ENCODE assay signal across 28 cellular contexts in the genomic region with DNA sequence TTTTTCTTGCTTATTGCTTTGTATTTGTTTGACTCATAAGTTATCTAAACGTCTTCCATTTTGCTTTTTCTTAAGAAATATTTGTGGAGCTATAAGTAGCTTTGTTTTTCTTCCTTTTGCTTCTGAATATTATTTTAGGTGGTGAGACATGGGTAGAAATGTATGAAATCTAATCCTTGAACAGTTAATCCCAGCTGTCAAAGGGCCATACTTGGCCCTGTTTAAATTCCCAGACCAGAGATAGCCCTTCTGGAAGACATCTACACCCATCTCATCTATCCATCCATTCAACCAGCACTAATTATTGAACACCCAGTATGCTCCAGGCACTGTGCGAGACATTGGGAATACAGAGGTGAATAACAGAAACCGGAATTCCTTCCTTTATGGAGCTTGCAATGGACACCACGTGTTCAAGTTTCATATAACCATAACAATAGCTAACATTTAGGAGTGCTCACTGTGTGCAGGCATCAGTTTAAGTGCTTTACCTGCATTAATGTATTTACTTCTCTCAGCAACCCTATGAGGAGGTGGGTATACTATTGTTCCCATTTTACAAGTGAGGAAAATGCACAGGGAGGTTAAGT. TPM values are rescaled to one million over a fixed set of nuclear protein-coding genes. Genes with fewer than 3 reads are reported as not detected.
"Had no signal": no experiment of that assay in that cellular context is flagged by ENCODE, and none has a peak within 500 bp of the region (broad histone marks: within the 10 kb centered on the region; RNA-seq: fewer than 3 reads in every experiment).

No MANE protein-coding gene starts in this region.

- ATAC-seq: heart right ventricle; left cardiac atrium; left lung; mucosa of descending colon; natural killer cell treated with Interleukin-12 subunit alpha and Interleukin-12 subunit beta and Interleukin-15 and Interleukin-18, amount 100 ng/mL, for 72 hours; pancreas; sciatic nerve; stimulated activated effector memory CD8-positive, alpha-beta T cell treated with anti-CD3 and anti-CD28 coated beads, Interleukin-12 subunit alpha, Interleukin-12 subunit beta, amount 100 ng/mL, for 72 hours had no signal

- H3K4me3 ChIP-seq: colonic mucosa, esophagus muscularis mucosa, heart right ventricle, left lung, mucosa of descending colon, pancreas, right atrium auricular region, stomach, thyroid gland, upper lobe of left lung had no signal

- H3K9me3 ChIP-seq: colonic mucosa, esophagus muscularis mucosa, heart right ventricle, left lung, mucosa of descending colon, neutrophil, pancreas, right atrium auricular region, stomach, thyroid gland, upper lobe of left lung had no signal

- H3K27ac ChIP-seq: colonic mucosa, epithelial cell of prostate, esophagus muscularis mucosa, heart right ventricle, left lung, neutrophil, pancreas, right atrium auricular region, stomach, thyroid gland, upper lobe of left lung had no signal

- DNase-seq: colonic mucosa; effector CD8-positive, alpha-beta T cell; endodermal cell; foreskin melanocyte; glutamatergic neuron; heart right ventricle; hippocampal formation; left cardiac atrium; left lung; mesenchymal stem cell; mucosa of descending colon; naive B cell; pancreas; stimulated activated CD4-positive, alpha-beta T cell treated with anti-CD3 and anti-CD28 coated beads, Interleukin-2, amount 100 ng/mL, for 24 hours; stimulated activated CD4-positive, alpha-beta T cell treated with anti-CD3 and anti-CD28 coated beads, Interleukin-4, amount 100 ng/mL, for 24 hours; stimulated activated naive CD4-positive, alpha-beta T cell treated with Interleukin-2 at 50 U/mL for 16 hours; stomach; thyroid gland; upper lobe of left lung had no signal

- H3K36me3 ChIP-seq: colonic mucosa, esophagus muscularis mucosa, heart right ventricle, left lung, neutrophil, pancreas, right atrium auricular region, stomach, thyroid gland, upper lobe of left lung had no signal

- H3K27me3 ChIP-seq: colonic mucosa, left lung, neutrophil, pancreas, right atrium auricular region, thyroid gland, upper lobe of left lung had no signal

- H3K4me1 ChIP-seq: colonic mucosa, esophagus muscularis mucosa, right atrium auricular region had no signal

RNA-seq across cellular contexts. Expression of a gene that starts 8.7 kb away (rescaled TPM):
- total RNA-seq: natural killer cell treated with Interleukin-12 subunit alpha and Interleukin-12 subunit beta and Interleukin-15 and Interleukin-18, amount 100 ng/mL, for 72 hours; neural crest cell; temporal lobe had no signal
